In the genomic region with DNA sequence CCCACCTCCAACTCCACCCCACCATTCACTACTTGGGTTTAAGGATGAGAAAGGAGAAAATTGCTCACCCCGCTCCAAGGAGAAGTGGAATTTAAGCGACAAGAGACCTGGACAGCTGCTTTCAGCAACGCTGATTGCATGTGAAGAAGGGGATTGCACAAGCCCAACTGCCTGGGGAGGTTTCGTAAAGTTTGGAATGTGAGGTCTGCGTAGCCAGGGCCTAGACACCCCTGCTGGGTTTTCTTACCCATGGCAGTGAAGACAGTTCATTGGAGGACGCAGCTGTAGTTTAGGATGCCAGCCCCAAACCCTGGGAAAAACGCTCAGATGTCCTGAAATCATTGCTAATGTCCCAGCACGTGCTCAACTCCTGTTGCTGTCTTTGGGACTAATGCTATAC, we compare ENCODE assay signal across 15 cellular contexts.
DNase-seq lines count a peak whose midpoint lies in the region; ATAC-seq, FAIRE-seq and TF ChIP-seq lines count a peak whose summit lies in the region.
"Had no signal": no experiment of that assay in that cellular context is flagged by ENCODE, and none has a peak within 500 bp of the region (broad histone marks: within the 10 kb centered on the region; RNA-seq: fewer than 3 reads in every experiment).

No MANE protein-coding gene starts in this region.

- FAIRE-seq in H54 (lab: Jason Lieb, UNC), result no peak

- ATAC-seq in left cardiac atrium (peak; percentile 78 to 87), psoas muscle (peak in 3 of 4 donors; percentile 50 to 75 (median 72)), HG02571 (IDR thresholded peaks at IDR 0.05; ENCODE audit: unreplicated experiment) (no peak), GM18907 (IDR thresholded peaks at IDR 0.05; ENCODE audit: unreplicated experiment) (no peak), HG03442 (IDR thresholded peaks at IDR 0.05; ENCODE audit: unreplicated experiment) (no peak)
- ATAC-seq: body of pancreas; stimulated activated effector memory CD8-positive, alpha-beta T cell treated with anti-CD3 and anti-CD28 coated beads, Interleukin-12 subunit alpha, Interleukin-12 subunit beta, amount 100 ng/mL, for 72 hours had no signal

- DNase-seq in H4 (ENCODE audit: low spot score) (peak; percentile 61), SK-N-MC (ENCODE audit: low read depth, low spot score) (peak; percentile 10), left cardiac atrium (peak; percentile 36), psoas muscle (peak in 1 of 2 donors; percentile 64), H54 (ENCODE audit: insufficient read length, low spot score) (no peak)
- DNase-seq: activated B cell treated with CpG ODN at 0.5 μM for 24 hours, activated T-cell treated with anti-CD3 and anti-CD28 coated beads for 4 hours, C1 segment of cervical spinal cord, GDM1 had no signal

- H3K27ac ChIP-seq in SK-N-MC, result 0 out of 2 replicates have a peak overlapping the region, but pooled peaks have one; percentile 54
- no peak overlapping the region for H3K27ac ChIP-seq in psoas muscle
- H3K27ac ChIP-seq: body of pancreas, neutrophil had no signal

- no peak overlapping the region for H3K9ac ChIP-seq in SK-N-MC (ENCODE audit: insufficient read length)

- WGBS in psoas muscle, 3 donors, result 19 to 24% (median 22%) methylated on average over 8 of the region's 8 CpGs

- no peaks in the 10 kb centered on the region for H3K9me3 ChIP-seq in SK-N-MC (ENCODE audit: low read depth, low read length)
- no peaks in the 10 kb centered on the region for H3K9me3 ChIP-seq in psoas muscle
- H3K9me3 ChIP-seq: body of pancreas, neutrophil had no signal

- TF ChIP-seq POLR2A in H54 (IDR thresholded peaks at IDR 0.05; ENCODE audit: low read depth, low read length), result no peak

- H3K4me3 ChIP-seq in SK-N-MC (peak overlapping the region; percentile 28), psoas muscle (no peak overlapping the region)
- H3K4me3 ChIP-seq: body of pancreas had no signal

- no peaks in the 10 kb centered on the region for H3K4me1 ChIP-seq in psoas muscle

- H3K27me3 ChIP-seq in psoas muscle (ENCODE audit: insufficient read depth in 3 of 3, low read length in 2 of 3), result no peaks in the 10 kb centered on the region
- H3K27me3 ChIP-seq: body of pancreas, neutrophil had no signal

- intact Hi-C loops in left cardiac atrium (cut with DNase I) (no loop called here), psoas muscle (cut with DNase I) (no loop called here)

- TF ChIP-seq CTCF in psoas muscle (IDR thresholded peaks at IDR 0.05), result no peak

- H3K36me3 ChIP-seq in SK-N-MC (ENCODE audit: insufficient read depth, low read length) (no peaks in the 10 kb centered on the region), psoas muscle (ENCODE audit: insufficient read depth in 1 of 2, low read depth in 1 of 2) (no peaks in the 10 kb centered on the region)
- H3K36me3 ChIP-seq: neutrophil had no signal

Comparison
In these comparisons a context has a peak if more than half of its experiments do, and no peak if none do; other contexts are left out.
1. ATAC-seq: peak in left cardiac atrium (2 of 2) and psoas muscle (3 of 4); none in HG02571 (single experiment), GM18907 (single experiment) and HG03442 (single experiment).